Comparison of ENCODE assay signal across 14 cellular contexts in the genomic region with DNA sequence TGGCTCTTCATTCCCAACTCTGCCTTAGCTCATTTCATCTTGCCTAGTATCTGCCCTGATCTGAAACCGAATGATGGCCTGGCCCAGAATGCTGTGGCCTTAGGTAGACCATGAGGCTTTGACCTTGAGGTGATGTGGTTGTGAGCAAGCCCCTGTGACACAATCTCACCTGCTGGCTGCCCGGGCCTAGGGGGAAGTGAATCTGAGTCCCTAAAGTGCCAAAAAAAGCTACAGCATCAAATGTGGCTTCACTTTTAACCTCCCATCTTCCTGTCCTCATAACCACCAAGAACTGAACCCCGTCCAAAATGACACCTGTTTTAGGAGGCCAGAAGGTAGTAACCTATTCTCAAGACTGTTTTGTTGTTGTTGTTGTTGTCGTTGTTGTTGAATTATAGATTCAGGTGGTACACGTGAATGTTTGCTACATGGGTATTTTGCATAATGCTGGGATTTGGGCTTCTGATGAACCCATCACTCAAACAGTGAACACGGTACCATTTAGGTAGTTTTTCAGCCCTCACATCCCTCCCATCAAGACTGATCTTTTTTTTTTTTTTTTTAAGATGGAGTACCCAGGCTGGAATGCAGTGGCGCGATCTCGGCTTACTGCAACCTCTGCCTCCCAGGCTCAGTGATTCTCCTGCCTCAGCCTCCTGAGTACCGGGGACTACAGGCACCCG. TPM values are rescaled to one million over a fixed set of nuclear protein-coding genes. Genes with fewer than 3 reads are reported as not detected.
DNase-seq lines count a peak whose midpoint lies in the region; ATAC-seq and TF ChIP-seq lines count a peak whose summit lies in the region.
"Had no signal": no experiment of that assay in that cellular context is flagged by ENCODE, and none has a peak within 500 bp of the region (broad histone marks: within the 10 kb centered on the region; RNA-seq: fewer than 3 reads in every experiment).

No MANE protein-coding gene starts in this region.

- H3K9me3 Mint-ChIP-seq in CD14-positive monocyte, result no peaks in the 10 kb centered on the region
- no peaks in the 10 kb centered on the region for H3K9me3 Mint-ChIP-seq in activated T-cell treated with anti-CD3 and anti-CD28 coated beads, Interleukin-2, amount 50 U/mL, for 72 hours
- H3K9me3 Mint-ChIP-seq: activated naive CD4-positive, alpha-beta T cell treated with anti-CD3 and anti-CD28 coated beads, Interleukin-2, amount 50 U/mL, for 72 hours; endodermal cell had no signal

- H3K79me2 ChIP-seq in DOHH2 (ENCODE audit: control insufficient read depth, low read length), result no peaks in the 10 kb centered on the region

- H3K36me3 Mint-ChIP-seq in CD14-positive monocyte, result peaks cover 62 to 87% of the 10 kb centered on the region in 2 donors
- H3K36me3 Mint-ChIP-seq in activated T-cell treated with anti-CD3 and anti-CD28 coated beads, Interleukin-2, amount 50 U/mL, for 72 hours (ENCODE audit: insufficient read depth in 2 of 2), result peaks cover 5 to 7% of the 10 kb centered on the region in 2 donors

- H3K9me3 ChIP-seq in DOHH2 (ENCODE audit: control insufficient read depth, insufficient read depth, low read length), result no peaks in the 10 kb centered on the region

- ATAC-seq in GM19324 (IDR thresholded peaks at IDR 0.05; ENCODE audit: low FRiP score, unreplicated experiment) (peak; percentile 93), HG02798 (IDR thresholded peaks at IDR 0.05; ENCODE audit: poor library complexity, unreplicated experiment) (peak; percentile 97), HG03565 (IDR thresholded peaks at IDR 0.05; ENCODE audit: unreplicated experiment) (peak; percentile 95)
- no peak for ATAC-seq in activated T-cell treated with anti-CD3 and anti-CD28 coated beads, Interleukin-2, amount 50 U/mL, for 72 hours (replicated peaks in 1 of 2)
- ATAC-seq: activated naive CD4-positive, alpha-beta T cell treated with anti-CD3 and anti-CD28 coated beads, Interleukin-2, amount 50 U/mL, for 72 hours; HepG2 had no signal

- H4K20me1 ChIP-seq in DOHH2 (ENCODE audit: control insufficient read depth, insufficient read depth, low read depth, low read length), result no peaks in the 10 kb centered on the region

- no peaks in the 10 kb centered on the region for H3K9me2 ChIP-seq in DOHH2 (replicated peaks; ENCODE audit: control insufficient read depth, low read length)

- H3K27me3 Mint-ChIP-seq in CD14-positive monocyte (ENCODE audit: low read depth in 3 of 3), result no peaks in the 10 kb centered on the region
- no peaks in the 10 kb centered on the region for H3K27me3 Mint-ChIP-seq in activated T-cell treated with anti-CD3 and anti-CD28 coated beads, Interleukin-2, amount 50 U/mL, for 72 hours (ENCODE audit: low read depth)

- H3K4me3 Mint-ChIP-seq in CD14-positive monocyte, result no peak overlapping the region
- H3K4me3 Mint-ChIP-seq in activated T-cell treated with anti-CD3 and anti-CD28 coated beads, Interleukin-2, amount 50 U/mL, for 72 hours, result no peak overlapping the region
- H3K4me3 Mint-ChIP-seq: endodermal cell had no signal

- H3K36me3 ChIP-seq in DOHH2 (ENCODE audit: control insufficient read depth, low read length), result peaks cover 67% of the 10 kb centered on the region

- DNase-seq in OCI-M2 (lab: John Stamatoyannopoulos, UW; ENCODE audit: unreplicated experiment), result no peak
- DNase-seq in CD14-positive monocyte (ENCODE audit: low spot score), result no peak
- no peak for DNase-seq in activated T-cell treated with anti-CD3 and anti-CD28 coated beads, Interleukin-2, amount 50 U/mL, for 72 hours
- DNase-seq in superior temporal gyrus (ENCODE audit: extremely low spot score), result no peak
- DNase-seq: endodermal cell, GF-D8, NCI-H510A, T1000 had no signal

- intact Hi-C loops in CD14-positive monocyte (cut with micrococcal nuclease), result no loop called here

- peak overlapping the region; percentile 96 for H3K4me2 ChIP-seq in DOHH2 (ENCODE audit: low read length)

- H3K4me1 ChIP-seq in DOHH2 (ENCODE audit: control insufficient read depth, low read length), result peaks cover 57% of the 10 kb centered on the region

- peaks cover 29% of the 10 kb centered on the region for H3F3A ChIP-seq in DOHH2 (ENCODE audit: control insufficient read depth, insufficient read depth)

- H3K27me3 ChIP-seq in DOHH2 (ENCODE audit: control insufficient read depth, low read length), result no peaks in the 10 kb centered on the region

- no peak overlapping the region for H3K27ac Mint-ChIP-seq in CD14-positive monocyte
- no peak overlapping the region for H3K27ac Mint-ChIP-seq in activated T-cell treated with anti-CD3 and anti-CD28 coated beads, Interleukin-2, amount 50 U/mL, for 72 hours
- H3K27ac Mint-ChIP-seq: endodermal cell had no signal

- H3K27ac ChIP-seq in DOHH2 (ENCODE audit: low read depth, low read length), result peak overlapping the region; percentile 94

- no peak for TF ChIP-seq CTCF in DOHH2 (IDR thresholded peaks at IDR 0.05; ENCODE audit: low read depth, low read length, poor library complexity, severe bottlenecking)
- TF ChIP-seq CTCF in CD14-positive monocyte (IDR thresholded peaks at IDR 0.05), result no peak

- peaks cover 3% of the 10 kb centered on the region for H3K4me1 Mint-ChIP-seq in CD14-positive monocyte
- no peaks in the 10 kb centered on the region for H3K4me1 Mint-ChIP-seq in activated T-cell treated with anti-CD3 and anti-CD28 coated beads, Interleukin-2, amount 50 U/mL, for 72 hours (ENCODE audit: low read depth)
- H3K4me1 Mint-ChIP-seq: endodermal cell had no signal

- H3K4me3 ChIP-seq in DOHH2 (ENCODE audit: low read length), result peak overlapping the region; percentile 70

RNA-seq across cellular contexts. Expression of a gene that starts 54.6 kb away (rescaled TPM):
- 10 to 100 TPM; 16.0 to 18.4 TPM for polyA plus RNA-seq in CD14-positive monocyte
- 10 to 100 TPM; 35.5 to 40.8 TPM for total RNA-seq in activated T-cell treated with anti-CD3 and anti-CD28 coated beads, Interleukin-2, amount 50 U/mL, for 72 hours

Comparison
In these comparisons a context has a peak if more than half of its experiments do, and no peak if none do; other contexts are left out.
1. ATAC-seq: peak in GM19324 (single experiment), HG02798 (single experiment) and HG03565 (single experiment); none in activated T-cell treated with anti-CD3 and anti-CD28 coated beads, Interleukin-2, amount 50 U/mL, for 72 hours (0 of 2).